8 cellular contexts compared by ENCODE assay signal in the genomic region with DNA sequence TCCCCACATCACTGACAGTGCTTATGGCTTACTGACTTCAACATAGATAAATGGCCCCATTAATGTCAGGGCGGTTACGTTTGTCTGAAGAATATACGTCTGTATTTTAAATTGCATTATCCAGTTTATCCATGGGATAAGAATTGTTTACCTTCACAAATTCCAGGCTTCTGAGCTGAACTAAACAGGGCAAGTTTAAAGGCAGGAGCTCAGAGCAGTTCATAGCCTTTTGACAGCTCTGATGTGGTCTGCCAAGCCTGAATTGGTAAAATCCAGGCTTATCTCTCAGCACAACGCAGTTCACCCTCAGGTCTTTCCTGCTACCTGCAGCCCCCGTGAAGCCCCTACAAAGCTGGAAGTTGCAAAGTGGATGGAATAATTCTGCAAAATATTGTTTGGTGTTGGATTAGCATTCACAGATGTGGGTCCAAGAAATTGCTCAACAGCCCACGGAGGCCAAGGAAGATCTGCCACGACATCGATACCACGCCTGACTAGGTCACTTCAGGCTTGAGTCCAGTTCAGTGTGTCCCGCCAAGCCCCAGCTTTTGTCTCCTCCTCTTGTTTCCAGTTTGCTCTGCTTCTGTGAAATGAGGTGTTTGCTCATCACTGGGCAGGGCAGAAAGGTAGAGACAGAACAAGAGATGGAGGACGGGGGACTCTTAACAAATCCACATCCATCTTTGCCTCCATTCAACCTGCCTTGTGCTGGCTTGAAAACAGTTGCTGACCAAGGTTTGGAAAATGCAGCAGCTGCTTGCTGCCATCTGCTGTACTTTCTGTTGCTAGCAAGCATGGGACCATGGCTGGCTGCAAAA.
A peak's percentile ranks its signal among the peaks of the same experiment; 100 is the strongest.
DNase-seq lines count a peak whose midpoint lies in the region; ATAC-seq and TF ChIP-seq lines count a peak whose summit lies in the region.

No MANE protein-coding gene starts in this region.

- H2AFZ ChIP-seq in mammary epithelial cell (ENCODE audit: low read depth, low read length), result no peak overlapping the region

- H3K36me3 ChIP-seq in mammary epithelial cell (ENCODE audit: insufficient read depth, low read length) (no peaks in the 10 kb centered on the region), mucosa of descending colon (ENCODE audit: low read depth) (no peaks in the 10 kb centered on the region)

- POLR2A ChIA-PET in MCF 10A (lab: Yijun Ruan, JAX), result interaction anchor here (0.9 to 1.8 kb wide), 2 partner anchors 20 to 85 kb away, joined by 5 read pairs; no protein-coding TSS in a partner anchor

- no peaks in the 10 kb centered on the region for H3K9me3 Mint-ChIP-seq in MCF 10A (ENCODE audit: unreplicated experiment)
- no peaks in the 10 kb centered on the region for H3K9me3 Mint-ChIP-seq in chondrocyte (ENCODE audit: low read depth)

- H3K27ac Mint-ChIP-seq in MCF 10A (ENCODE audit: low read depth, unreplicated experiment) (no peak overlapping the region), chondrocyte (ENCODE audit: unreplicated experiment) (no peak overlapping the region)

- CTCF ChIA-PET in MCF 10A (lab: Yijun Ruan, JAX) (interaction anchor here (0.6 to 5.3 kb wide), 93 partner anchors 8 to 1743 kb away, joined by 3 to 143 read pairs (median 4); partner anchors contain the start of gene GREM2), mammary epithelial cell (lab: Charles Lee; ENCODE audit: low non-redundant PET) (no interaction called here)

- peaks cover 8% of the 10 kb centered on the region for H3K9me3 ChIP-seq in mammary epithelial cell (replicated peaks; ENCODE audit: insufficient read depth, low read length)
- no peaks in the 10 kb centered on the region for H3K9me3 ChIP-seq in mucosa of descending colon

- BruUV-seq in MCF 10A (replicated peaks; lab: Mats Ljungman, UMichigan) (no TSS peak), mammary epithelial cell (replicated peaks; lab: Mats Ljungman, UMichigan) (no TSS peak)

- H3K27me3 ChIP-seq in mammary epithelial cell (ENCODE audit: insufficient read depth, low read length), result no peaks in the 10 kb centered on the region

- H3K36me3 Mint-ChIP-seq in MCF 10A (ENCODE audit: insufficient read depth, unreplicated experiment) (no peaks in the 10 kb centered on the region), chondrocyte (ENCODE audit: low read depth) (no peaks in the 10 kb centered on the region)

- ATAC-seq in mucosa of descending colon (peak; percentile 55), HG02571 (IDR thresholded peaks at IDR 0.05; ENCODE audit: unreplicated experiment) (no peak), GM19397 (IDR thresholded peaks at IDR 0.05; ENCODE audit: unreplicated experiment) (no peak)

- H3K4me3 ChIP-seq in mammary epithelial cell (replicated peaks in 1 of 3; ENCODE audit: insufficient read depth in 1 of 3, low read depth in 2 of 3, low read length in 3 of 3) (no peak overlapping the region), mucosa of descending colon (no peak overlapping the region)

- dilution Hi-C loops in mammary epithelial cell (cut with HindIII; ENCODE audit: low sequenced_read_pairs), result no loop called here

- no peaks in the 10 kb centered on the region for H3K79me2 ChIP-seq in mammary epithelial cell (ENCODE audit: insufficient read depth, low read length)

- H3K4me2 ChIP-seq in mammary epithelial cell (ENCODE audit: insufficient read depth, low read depth, low read length), result no peak overlapping the region

- no peaks in the 10 kb centered on the region for H3K4me1 ChIP-seq in mammary epithelial cell (ENCODE audit: insufficient read depth, low read length)
- no peaks in the 10 kb centered on the region for H3K4me1 ChIP-seq in mucosa of descending colon (ENCODE audit: low read depth)

- DNase-seq in MCF 10A (ENCODE audit: unreplicated experiment) (peak; percentile 71), mammary epithelial cell (no peak), NCI-H510A treated with DMSO at 0.1 percent for 48 hours (lab: John Stamatoyannopoulos, UW) (peak; percentile 20), chondrocyte (ENCODE audit: low spot score) (no peak), mucosa of descending colon (peak in 2 of 3 donors; percentile 38 to 45), activated gamma-delta T cell (lab: John Stamatoyannopoulos, UW) (no peak)

- no peaks in the 10 kb centered on the region for H3K4me1 Mint-ChIP-seq in MCF 10A (ENCODE audit: insufficient read depth, unreplicated experiment)
- no peaks in the 10 kb centered on the region for H3K4me1 Mint-ChIP-seq in chondrocyte (ENCODE audit: low read depth)

- no peaks in the 10 kb centered on the region for H4K20me1 ChIP-seq in mammary epithelial cell (ENCODE audit: insufficient read depth, low read length)

- H3K4me3 Mint-ChIP-seq in MCF 10A (ENCODE audit: unreplicated experiment), result no peak overlapping the region
- H3K4me3 Mint-ChIP-seq in chondrocyte (ENCODE audit: unreplicated experiment), result no peak overlapping the region

- H3K9ac ChIP-seq in mammary epithelial cell (ENCODE audit: insufficient read depth, low read length), result no peak overlapping the region

- H3K27ac ChIP-seq in mammary epithelial cell (ENCODE audit: insufficient read depth, low read depth, low read length), result no peak overlapping the region

- no peaks in the 10 kb centered on the region for H3K27me3 Mint-ChIP-seq in MCF 10A (ENCODE audit: insufficient read depth, unreplicated experiment)
- H3K27me3 Mint-ChIP-seq in chondrocyte (ENCODE audit: low read depth), result no peaks in the 10 kb centered on the region

- in situ Hi-C loops in mammary epithelial cell (cut with MboI; ENCODE audit: low sequenced_read_pairs in 2 of 2), result no loop called here

- peak; percentile 98 for TF ChIP-seq CTCF in MCF 10A (IDR thresholded peaks at IDR 0.05; ENCODE audit: unreplicated experiment)
- no peak for TF ChIP-seq CTCF in mammary epithelial cell (conservative IDR thresholded peaks at IDR 0.05 in 1 of 2, IDR thresholded peaks at IDR 0.05 in 1 of 2; ENCODE audit: extremely low read depth in 1 of 2, insufficient read depth in 1 of 2, low read depth in 1 of 2, low read length in 2 of 2)
- TF ChIP-seq CTCF in chondrocyte (IDR thresholded peaks at IDR 0.05), result peak; percentile 90
- peak; percentile 34 for TF ChIP-seq CTCF in mucosa of descending colon (IDR thresholded peaks at IDR 0.05)

- WGBS in mammary epithelial cell (ENCODE audit: low coverage, missing lambda C conversion rate), result 54% methylated on average over 7 of the region's 11 CpGs

- intact Hi-C loops in MCF 10A (cut with micrococcal nuclease), result loop anchor here (1.0 to 5.0 kb wide), 6 partner anchors 83 to 664 kb away; no protein-coding TSS in a partner anchor
- intact Hi-C loops in mammary epithelial cell (cut with micrococcal nuclease), result no loop called here
- intact Hi-C loops in mucosa of descending colon (cut with DNase I, micrococcal nuclease), result loop anchor here (2.0 to 10.0 kb wide), 2 partner anchors 501 to 667 kb away; no protein-coding TSS in a partner anchor

Comparison
In these comparisons a context has a peak if more than half of its experiments do, and no peak if none do; other contexts are left out.
1. DNase-seq: peak in MCF 10A (single experiment), NCI-H510A treated with DMSO at 0.1 percent for 48 hours (single experiment) and mucosa of descending colon (2 of 3); none in mammary epithelial cell (single experiment), chondrocyte (single experiment) and activated gamma-delta T cell (single experiment).
2. CTCF ChIP-seq: peak in MCF 10A (single experiment), chondrocyte (single experiment) and mucosa of descending colon (single experiment); none in mammary epithelial cell (0 of 2).